Comparison of ENCODE assay signal across 1 cellular context in the genomic region with DNA sequence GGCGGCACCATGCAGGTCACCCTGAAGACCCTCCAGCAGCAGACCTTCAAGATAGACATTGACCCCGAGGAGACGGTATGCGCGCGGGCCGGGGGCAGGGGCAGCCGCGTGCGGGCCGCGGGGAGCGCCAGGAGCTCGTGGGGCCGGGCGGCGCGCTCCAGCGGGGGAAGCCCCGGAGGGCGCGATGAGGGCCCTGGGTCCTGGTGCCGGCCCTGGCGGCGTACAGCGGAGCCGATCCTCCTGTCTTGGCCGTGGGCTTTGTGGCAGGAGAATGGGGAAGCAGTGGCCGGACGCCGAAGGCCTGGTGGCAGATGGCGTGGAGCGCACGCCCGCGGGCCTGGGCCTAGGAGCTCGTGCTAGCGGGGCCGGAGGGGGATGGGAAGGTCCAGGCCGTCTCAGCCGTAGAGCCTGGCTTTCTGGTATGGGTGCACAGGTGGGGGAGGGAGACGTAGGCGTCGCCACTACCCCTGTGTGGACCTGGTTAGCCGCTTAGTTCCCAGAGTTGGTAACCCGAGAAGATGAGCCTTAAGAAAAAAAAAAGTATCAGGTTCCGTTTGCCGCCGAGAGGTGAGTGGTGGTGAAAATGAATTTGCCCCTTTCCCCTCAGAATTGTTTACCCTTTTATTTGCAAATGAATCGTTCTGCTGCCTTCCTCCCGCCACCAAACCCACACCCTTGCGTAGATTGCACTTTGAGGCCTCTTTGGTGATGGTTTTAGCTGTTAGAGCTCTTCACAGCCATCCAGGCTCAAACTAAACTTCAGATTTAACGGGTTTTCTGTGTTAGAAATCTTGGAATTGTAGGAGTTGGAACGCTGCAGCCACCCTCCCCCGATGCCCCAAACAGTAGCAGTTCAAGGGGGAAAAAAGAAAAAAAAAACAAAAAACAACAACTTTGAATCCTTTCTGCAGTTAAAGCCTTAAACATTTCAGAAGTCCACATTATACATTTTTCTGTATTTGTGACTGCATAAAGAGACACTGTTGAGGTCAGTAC.
TF ChIP-seq lines count a peak whose summit lies in the region.

No MANE protein-coding gene starts in this region.

TF ChIP-seq in SK-N-SH, 30 proteins besides CTCF, POLR2A, EP300 and RAD21 (continued from another document):
- TF ChIP-seq, protein P1, sequence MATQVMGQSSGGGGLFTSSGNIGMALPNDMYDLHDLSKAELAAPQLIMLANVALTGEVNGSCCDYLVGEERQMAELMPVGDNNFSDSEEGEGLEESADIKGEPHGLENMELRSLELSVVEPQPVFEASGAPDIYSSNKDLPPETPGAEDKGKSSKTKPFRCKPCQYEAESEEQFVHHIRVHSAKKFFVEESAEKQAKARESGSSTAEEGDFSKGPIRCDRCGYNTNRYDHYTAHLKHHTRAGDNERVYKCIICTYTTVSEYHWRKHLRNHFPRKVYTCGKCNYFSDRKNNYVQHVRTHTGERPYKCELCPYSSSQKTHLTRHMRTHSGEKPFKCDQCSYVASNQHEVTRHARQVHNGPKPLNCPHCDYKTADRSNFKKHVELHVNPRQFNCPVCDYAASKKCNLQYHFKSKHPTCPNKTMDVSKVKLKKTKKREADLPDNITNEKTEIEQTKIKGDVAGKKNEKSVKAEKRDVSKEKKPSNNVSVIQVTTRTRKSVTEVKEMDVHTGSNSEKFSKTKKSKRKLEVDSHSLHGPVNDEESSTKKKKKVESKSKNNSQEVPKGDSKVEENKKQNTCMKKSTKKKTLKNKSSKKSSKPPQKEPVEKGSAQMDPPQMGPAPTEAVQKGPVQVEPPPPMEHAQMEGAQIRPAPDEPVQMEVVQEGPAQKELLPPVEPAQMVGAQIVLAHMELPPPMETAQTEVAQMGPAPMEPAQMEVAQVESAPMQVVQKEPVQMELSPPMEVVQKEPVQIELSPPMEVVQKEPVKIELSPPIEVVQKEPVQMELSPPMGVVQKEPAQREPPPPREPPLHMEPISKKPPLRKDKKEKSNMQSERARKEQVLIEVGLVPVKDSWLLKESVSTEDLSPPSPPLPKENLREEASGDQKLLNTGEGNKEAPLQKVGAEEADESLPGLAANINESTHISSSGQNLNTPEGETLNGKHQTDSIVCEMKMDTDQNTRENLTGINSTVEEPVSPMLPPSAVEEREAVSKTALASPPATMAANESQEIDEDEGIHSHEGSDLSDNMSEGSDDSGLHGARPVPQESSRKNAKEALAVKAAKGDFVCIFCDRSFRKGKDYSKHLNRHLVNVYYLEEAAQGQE (IDR thresholded peaks at IDR 0.05; ENCODE audit: low read depth, low read length) = no peak
- TF ChIP-seq EZH2phosphoT487 (IDR thresholded peaks at IDR 0.05; ENCODE audit: borderline replicate concordance, low read depth) = no peak
- TF ChIP-seq, protein P2, sequence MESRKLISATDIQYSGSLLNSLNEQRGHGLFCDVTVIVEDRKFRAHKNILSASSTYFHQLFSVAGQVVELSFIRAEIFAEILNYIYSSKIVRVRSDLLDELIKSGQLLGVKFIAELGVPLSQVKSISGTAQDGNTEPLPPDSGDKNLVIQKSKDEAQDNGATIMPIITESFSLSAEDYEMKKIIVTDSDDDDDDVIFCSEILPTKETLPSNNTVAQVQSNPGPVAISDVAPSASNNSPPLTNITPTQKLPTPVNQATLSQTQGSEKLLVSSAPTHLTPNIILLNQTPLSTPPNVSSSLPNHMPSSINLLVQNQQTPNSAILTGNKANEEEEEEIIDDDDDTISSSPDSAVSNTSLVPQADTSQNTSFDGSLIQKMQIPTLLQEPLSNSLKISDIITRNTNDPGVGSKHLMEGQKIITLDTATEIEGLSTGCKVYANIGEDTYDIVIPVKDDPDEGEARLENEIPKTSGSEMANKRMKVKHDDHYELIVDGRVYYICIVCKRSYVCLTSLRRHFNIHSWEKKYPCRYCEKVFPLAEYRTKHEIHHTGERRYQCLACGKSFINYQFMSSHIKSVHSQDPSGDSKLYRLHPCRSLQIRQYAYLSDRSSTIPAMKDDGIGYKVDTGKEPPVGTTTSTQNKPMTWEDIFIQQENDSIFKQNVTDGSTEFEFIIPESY (IDR thresholded peaks at IDR 0.05; ENCODE audit: borderline replicate concordance, low read depth) = no peak
- TF ChIP-seq NRF1 (IDR thresholded peaks at IDR 0.05; ENCODE audit: low read depth, low read length) = no peak
- no peak for TF ChIP-seq FOXJ3 (CRISPR knock-in tag; IDR thresholded peaks at IDR 0.05)
- TF ChIP-seq, protein P3, sequence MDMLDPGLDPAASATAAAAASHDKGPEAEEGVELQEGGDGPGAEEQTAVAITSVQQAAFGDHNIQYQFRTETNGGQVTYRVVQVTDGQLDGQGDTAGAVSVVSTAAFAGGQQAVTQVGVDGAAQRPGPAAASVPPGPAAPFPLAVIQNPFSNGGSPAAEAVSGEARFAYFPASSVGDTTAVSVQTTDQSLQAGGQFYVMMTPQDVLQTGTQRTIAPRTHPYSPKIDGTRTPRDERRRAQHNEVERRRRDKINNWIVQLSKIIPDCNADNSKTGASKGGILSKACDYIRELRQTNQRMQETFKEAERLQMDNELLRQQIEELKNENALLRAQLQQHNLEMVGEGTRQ (IDR thresholded peaks at IDR 0.05; ENCODE audit: borderline replicate concordance, low read depth, low read length) = no peak
- peak; percentile 6; the same call in 1 of the 2 replicates for TF ChIP-seq TCF12 (IDR thresholded peaks at IDR 0.05)
- no peak for TF ChIP-seq SIN3A (IDR thresholded peaks at IDR 0.05; ENCODE audit: borderline replicate concordance, low read depth, low read length)
- TF ChIP-seq TAF1 (IDR thresholded peaks at IDR 0.05; ENCODE audit: borderline replicate concordance, low read depth, low read length) = peak; percentile 69
- TF ChIP-seq, protein P4, sequence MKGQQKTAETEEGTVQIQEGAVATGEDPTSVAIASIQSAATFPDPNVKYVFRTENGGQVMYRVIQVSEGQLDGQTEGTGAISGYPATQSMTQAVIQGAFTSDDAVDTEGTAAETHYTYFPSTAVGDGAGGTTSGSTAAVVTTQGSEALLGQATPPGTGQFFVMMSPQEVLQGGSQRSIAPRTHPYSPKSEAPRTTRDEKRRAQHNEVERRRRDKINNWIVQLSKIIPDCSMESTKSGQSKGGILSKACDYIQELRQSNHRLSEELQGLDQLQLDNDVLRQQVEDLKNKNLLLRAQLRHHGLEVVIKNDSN (IDR thresholded peaks at IDR 0.05; ENCODE audit: borderline replicate concordance, low read depth) = no peak
- no peak for TF ChIP-seq MEF2A (IDR thresholded peaks at IDR 0.05; ENCODE audit: borderline replicate concordance, low read depth)
